Comparison of ENCODE assay signal across 7 cellular contexts in genomic region chr2:169732583-169733358, GRCh38. TPM values are rescaled to one million over a fixed set of nuclear protein-coding genes. Genes with fewer than 3 reads are reported as not detected.
DNase-seq lines count a peak whose midpoint lies in the region; ATAC-seq lines count a peak whose summit lies in the region.

No MANE protein-coding gene starts in this region.

- H3K27me3 ChIP-seq in HAP-1 (ENCODE audit: low read depth) = no peaks in the 10 kb centered on the region

- intact Hi-C loops in Right ventricle myocardium superior (cut with DNase I) = no loop called here
- intact Hi-C loops in sciatic nerve (cut with DNase I) = no loop called here
- intact Hi-C loops in posterior cingulate gyrus (cut with DNase I) = no loop called here

- CTCF ChIA-PET in T-cell (lab: Charles Lee) = interaction anchor here in 1 of 2 donors (0.6 kb wide), 1 partner anchor 251 kb away, joined by 3 read pairs; no protein-coding TSS in a partner anchor

- peaks cover 17 to 20% (median 19%) of the 10 kb centered on the region in 3 donors for H3K4me1 Mint-ChIP-seq in T-cell

- H3K36me3 ChIP-seq in HAP-1 (replicated peaks) = no peaks in the 10 kb centered on the region

- DNase-seq in HAP-1 (ENCODE audit: low spot score in 2 of 2) = no peak
- no peak for DNase-seq in T-cell
- no peak for DNase-seq in Right ventricle myocardium superior
- DNase-seq in sciatic nerve (ENCODE audit: low spot score) = no peak
- no peak for DNase-seq in posterior cingulate gyrus
- no peak for DNase-seq in dedifferentiated amniotic fluid mesenchymal stem cell (ENCODE audit: extremely low spot score)

- peak overlapping the region; percentile 83 to 89 (median 83) for H3K4me3 Mint-ChIP-seq in T-cell

- H3K4me3 ChIP-seq in HAP-1 = peak overlapping the region; percentile 48

- POLR2A ChIA-PET in T-cell (lab: Charles Lee) = no interaction called here

- in situ Hi-C loops in HAP-1 (cut with MboI; ENCODE audit: low sequenced_read_pairs) = no loop called here

- H3K27ac Mint-ChIP-seq in T-cell = no peak overlapping the region

- no peaks in the 10 kb centered on the region for H3K9me3 Mint-ChIP-seq in T-cell

- H3K9me3 ChIP-seq in HAP-1 = no peaks in the 10 kb centered on the region

- peaks cover 19 to 28% of the 10 kb centered on the region in 2 donors for H3K27me3 Mint-ChIP-seq in T-cell

- peaks cover 16% of the 10 kb centered on the region for H3K4me1 ChIP-seq in HAP-1

- no peaks in the 10 kb centered on the region for H3K36me3 Mint-ChIP-seq in T-cell

- ATAC-seq in T-cell (replicated peaks in 1 of 4) = peak in 1 of 4 experiments; percentile 28
- peak; percentile 42 for ATAC-seq in Right ventricle myocardium superior (ENCODE audit: poor library complexity)
- ATAC-seq in sciatic nerve = peak; percentile 22
- ATAC-seq in GM21786 (IDR thresholded peaks at IDR 0.05; ENCODE audit: unreplicated experiment) = no peak

RNA-seq across cellular contexts. Expression of gene KLHL23, which starts 0.9 kb away (rescaled TPM):
- total RNA-seq in T-cell = 1 to 10 TPM in 3 of 5 donors, under 1 TPM in 2; 0.55 to 1.3 (median 1.2) TPM
- total RNA-seq in Right ventricle myocardium superior = 23.0 TPM
- 8.7 TPM for total RNA-seq in sciatic nerve

RNA-seq across cellular contexts. Expression of gene PHOSPHO2, which starts 38.5 kb away (rescaled TPM):
- total RNA-seq in T-cell (1 to 10 TPM; 3.6 to 8.6 (median 6.1) TPM), Right ventricle myocardium superior (3.3 TPM), sciatic nerve (8.5 TPM)

RNA-seq across cellular contexts. Expression of gene CFAP210, which starts 38.6 kb away (rescaled TPM):
- total RNA-seq in T-cell (under 1 TPM in 2 of 5 donors, not detected in 3; 0.35 to 0.96 TPM), Right ventricle myocardium superior (not detected), sciatic nerve (0.40 TPM)
